23 cellular contexts compared by ENCODE assay signal in the genomic region with DNA sequence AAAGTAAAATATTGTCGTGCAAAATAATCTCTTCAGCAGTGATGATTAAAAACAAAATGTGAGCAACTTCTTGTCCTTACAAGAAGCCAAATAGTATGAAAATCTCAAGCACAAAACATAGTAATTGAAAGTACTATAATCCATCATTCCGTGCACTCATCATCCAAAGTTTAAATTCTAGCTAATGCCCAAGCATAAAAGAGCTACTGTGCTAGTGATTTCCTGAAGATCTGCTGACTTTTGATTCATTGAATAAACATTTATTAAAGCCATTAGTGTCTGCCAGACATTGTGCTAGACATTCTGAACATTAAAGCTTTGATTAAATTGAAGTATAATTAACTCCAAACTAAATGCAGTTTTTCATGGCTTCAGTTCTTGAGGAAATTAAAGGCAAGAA.
"Had no signal": no experiment of that assay in that cellular context is flagged by ENCODE, and none has a peak within 500 bp of the region (broad histone marks: within the 10 kb centered on the region; RNA-seq: fewer than 3 reads in every experiment).

No MANE protein-coding gene starts in this region.

- H3K36me3 Mint-ChIP-seq: immature natural killer cell; mesothelial cell of epicardium; naive thymus-derived CD4-positive, alpha-beta T cell; natural killer cell treated with Interleukin-12 subunit alpha and Interleukin-12 subunit beta and Interleukin-15 and Interleukin-18, amount 100 ng/mL, for 72 hours; stimulated activated naive B cell treated with anti-CD40 and anti-IgM and Interleukin-4, amounts not matched to agents 10 μg/mL and 1 μg/mL and 100 μg/mL, for 72 hours had no signal

- H3K27ac Mint-ChIP-seq: immature natural killer cell; mesothelial cell of epicardium; naive thymus-derived CD4-positive, alpha-beta T cell; natural killer cell treated with Interleukin-12 subunit alpha and Interleukin-12 subunit beta and Interleukin-15 and Interleukin-18, amount 100 ng/mL, for 72 hours; stimulated activated naive B cell treated with anti-CD40 and anti-IgM and Interleukin-4, amounts not matched to agents 10 μg/mL and 1 μg/mL and 100 μg/mL, for 72 hours had no signal

- ATAC-seq: mucosa of descending colon; naive thymus-derived CD4-positive, alpha-beta T cell; natural killer cell treated with Interleukin-12 subunit alpha and Interleukin-12 subunit beta and Interleukin-15 and Interleukin-18, amount 100 ng/mL, for 72 hours; pancreas; psoas muscle; right lobe of liver; stimulated activated naive B cell treated with anti-CD40 and anti-IgM and Interleukin-4, amounts not matched to agents 10 μg/mL and 1 μg/mL and 100 μg/mL, for 72 hours; stimulated activated naive CD8-positive, alpha-beta T cell treated with anti-CD3 and anti-CD28 coated beads, Interleukin-15, Interleukin-2, amounts not matched to agents 100 U/mL and 50 U/mL, for 24 hours had no signal

- H3K4me1 Mint-ChIP-seq: immature natural killer cell had no signal

- H3K9me3 Mint-ChIP-seq: mesothelial cell of epicardium; natural killer cell treated with Interleukin-12 subunit alpha and Interleukin-12 subunit beta and Interleukin-15 and Interleukin-18, amount 100 ng/mL, for 72 hours; stimulated activated naive B cell treated with anti-CD40 and anti-IgM and Interleukin-4, amounts not matched to agents 10 μg/mL and 1 μg/mL and 100 μg/mL, for 72 hours had no signal

- DNase-seq: hypothalamus; immature natural killer cell; islet precursor cell; left ventricle myocardium inferior; mesendoderm; mucosa of descending colon; naive thymus-derived CD4-positive, alpha-beta T cell; pancreas; psoas muscle; right lobe of liver; stimulated activated CD4-positive, alpha-beta T cell treated with anti-CD3 and anti-CD28 coated beads, Interleukin-12 subunit alpha, Interleukin-12 subunit beta, amount 100 ng/mL, for 4 hours; stimulated activated CD4-positive, alpha-beta T cell treated with anti-CD3 and anti-CD28 coated beads, Interleukin-15, amount 100 ng/mL, for 24 hours; stimulated activated CD4-positive, alpha-beta T cell treated with anti-CD3 and anti-CD28 coated beads, Interleukin-2, amount 100 ng/mL, for 24 hours; stimulated activated CD4-positive, alpha-beta T cell treated with anti-CD3 and anti-CD28 coated beads, Interleukin-4, amount 100 ng/mL, for 1 hour; stimulated activated naive B cell treated with anti-CD40 and anti-IgM and Interleukin-4, amounts not matched to agents 10 μg/mL and 1 μg/mL and 100 μg/mL, for 72 hours; stimulated activated naive CD8-positive, alpha-beta T cell treated with anti-CD3 and anti-CD28 coated beads, Interleukin-15, Interleukin-2, amounts not matched to agents 100 U/mL and 50 U/mL, for 24 hours; stomach; testis; thyroid gland; transverse colon; upper lobe of left lung had no signal

- H3K4me3 Mint-ChIP-seq: immature natural killer cell; mesothelial cell of epicardium; naive thymus-derived CD4-positive, alpha-beta T cell; natural killer cell treated with Interleukin-12 subunit alpha and Interleukin-12 subunit beta and Interleukin-15 and Interleukin-18, amount 100 ng/mL, for 72 hours; stimulated activated naive B cell treated with anti-CD40 and anti-IgM and Interleukin-4, amounts not matched to agents 10 μg/mL and 1 μg/mL and 100 μg/mL, for 72 hours had no signal
